Comparison of ENCODE assay signal across 1 cellular context in genomic region chr14:105485720-105486332, GRCh38.
TF ChIP-seq lines count a peak whose summit lies in the region.

No MANE protein-coding gene starts in this region.

TF ChIP-seq in HEK293, 187 proteins besides CTCF, POLR2A, EP300 and RAD21 (continued from another document):
- no peak for TF ChIP-seq ZBTB1 (tag by site-specific recombination; IDR thresholded peaks at IDR 0.05)
- TF ChIP-seq ZBTB6 (tag by site-specific recombination; IDR thresholded peaks at IDR 0.05): peak; percentile 35; the same call in 1 of the 2 replicates
- TF ChIP-seq ZNF677 (tag by site-specific recombination; IDR thresholded peaks at IDR 0.05): no peak
- no peak for TF ChIP-seq ZNF629 (tag by site-specific recombination; IDR thresholded peaks at IDR 0.05)
- TF ChIP-seq ZNF513 (tag by site-specific recombination; IDR thresholded peaks at IDR 0.05): no peak
- no peak for TF ChIP-seq ZBTB26 (tag by site-specific recombination; optimal IDR thresholded peaks at IDR 0.05)
- no peak for TF ChIP-seq ZNF624 (tag by site-specific recombination; IDR thresholded peaks at IDR 0.05)
- TF ChIP-seq ZNF560 (tag by site-specific recombination; IDR thresholded peaks at IDR 0.05; ENCODE audit: borderline replicate concordance): no peak
- TF ChIP-seq ZNF398 (tag by site-specific recombination; IDR thresholded peaks at IDR 0.05): no peak
- no peak for TF ChIP-seq ZNF335 (tag by site-specific recombination; conservative IDR thresholded peaks at IDR 0.05)
- TF ChIP-seq GLIS2 (tag by site-specific recombination; IDR thresholded peaks at IDR 0.05): peak; percentile 43; the same call in 1 of the 2 replicates
- TF ChIP-seq ZSCAN18 (tag by site-specific recombination; IDR thresholded peaks at IDR 0.05): no peak
- peak; percentile 59; the same call in 1 of the 2 replicates for TF ChIP-seq YY1 (tag by site-specific recombination; IDR thresholded peaks at IDR 0.05)
- TF ChIP-seq ZBTB48 (tag by site-specific recombination; IDR thresholded peaks at IDR 0.05): peak; percentile 90
- no peak for TF ChIP-seq OSR2 (tag by site-specific recombination; IDR thresholded peaks at IDR 0.05)
- TF ChIP-seq PRDM1 (tag by site-specific recombination; IDR thresholded peaks at IDR 0.05): no peak
- no peak for TF ChIP-seq MZF1 (tag by site-specific recombination; IDR thresholded peaks at IDR 0.05; ENCODE audit: borderline replicate concordance)
- TF ChIP-seq ZNF362 (tag by site-specific recombination; IDR thresholded peaks at IDR 0.05): no peak
- no peak for TF ChIP-seq HIC1 (tag by site-specific recombination; IDR thresholded peaks at IDR 0.05)
- TF ChIP-seq SALL2 (tag by site-specific recombination; IDR thresholded peaks at IDR 0.05; ENCODE audit: borderline replicate concordance): no peak
- TF ChIP-seq ZFP69B (tag by site-specific recombination; IDR thresholded peaks at IDR 0.05): no peak
- TF ChIP-seq ZNF311 (tag by site-specific recombination; IDR thresholded peaks at IDR 0.05; ENCODE audit: borderline replicate concordance): no peak
- no peak for TF ChIP-seq ZNF777 (tag by site-specific recombination; IDR thresholded peaks at IDR 0.05; ENCODE audit: borderline replicate concordance)
- TF ChIP-seq ZNF473 (tag by site-specific recombination; IDR thresholded peaks at IDR 0.05): no peak
- TF ChIP-seq GLI2 (tag by site-specific recombination; IDR thresholded peaks at IDR 0.05; ENCODE audit: borderline replicate concordance, low read depth): no peak
- TF ChIP-seq ZNF23 (tag by site-specific recombination; IDR thresholded peaks at IDR 0.05; ENCODE audit: borderline replicate concordance): no peak
- TF ChIP-seq ZIC2 (tag by site-specific recombination; IDR thresholded peaks at IDR 0.05): peak; percentile 44
- no peak for TF ChIP-seq ZNF280C (tag by site-specific recombination; IDR thresholded peaks at IDR 0.05)
